In the genomic region with DNA sequence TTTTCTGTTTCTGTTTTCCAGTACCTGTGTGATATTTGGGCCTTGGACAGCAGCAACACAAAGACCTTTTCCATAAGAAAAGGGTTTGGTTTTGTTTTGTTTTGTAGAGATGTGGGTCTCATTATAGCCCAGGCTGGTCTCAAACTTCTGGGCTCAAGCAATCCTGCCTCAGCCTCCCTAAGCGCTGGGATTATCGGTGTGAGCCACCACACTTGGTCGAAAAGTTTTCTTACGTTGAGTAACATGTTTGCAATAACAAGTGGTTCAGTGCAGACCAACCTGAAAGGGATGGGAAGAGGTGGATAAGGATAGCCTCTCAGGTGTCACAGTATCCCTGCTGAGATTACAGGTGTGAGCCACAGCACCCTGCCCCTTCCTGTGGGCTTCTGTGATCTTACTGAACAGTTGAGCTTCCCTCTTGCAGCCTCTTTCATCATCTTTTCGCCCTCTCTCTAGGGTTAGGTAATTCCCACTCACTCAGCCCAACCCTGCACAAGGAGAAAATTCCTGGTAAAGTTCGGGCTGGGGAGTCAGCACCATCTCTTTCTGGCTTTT, we compare ENCODE assay signal across 1 cellular context.
TF ChIP-seq lines count a peak whose summit lies in the region.

No MANE protein-coding gene starts in this region.

TF ChIP-seq in K562, 482 proteins besides CTCF, POLR2A, EP300 and RAD21 (continued from another document and continues in another):
- TF ChIP-seq, protein P1, sequence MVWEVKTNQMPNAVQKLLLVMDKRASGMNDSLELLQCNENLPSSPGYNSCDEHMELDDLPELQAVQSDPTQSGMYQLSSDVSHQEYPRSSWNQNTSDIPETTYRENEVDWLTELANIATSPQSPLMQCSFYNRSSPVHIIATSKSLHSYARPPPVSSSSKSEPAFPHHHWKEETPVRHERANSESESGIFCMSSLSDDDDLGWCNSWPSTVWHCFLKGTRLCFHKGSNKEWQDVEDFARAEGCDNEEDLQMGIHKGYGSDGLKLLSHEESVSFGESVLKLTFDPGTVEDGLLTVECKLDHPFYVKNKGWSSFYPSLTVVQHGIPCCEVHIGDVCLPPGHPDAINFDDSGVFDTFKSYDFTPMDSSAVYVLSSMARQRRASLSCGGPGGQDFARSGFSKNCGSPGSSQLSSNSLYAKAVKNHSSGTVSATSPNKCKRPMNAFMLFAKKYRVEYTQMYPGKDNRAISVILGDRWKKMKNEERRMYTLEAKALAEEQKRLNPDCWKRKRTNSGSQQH (CRISPR knock-in tag; IDR thresholded peaks at IDR 0.05) = peak; percentile 91
- TF ChIP-seq ZNF551 (CRISPR knock-in tag; IDR thresholded peaks at IDR 0.05) (no peak), FIP1L1 (IDR thresholded peaks at IDR 0.05; ENCODE audit: low read depth, low read length, poor library complexity, severe bottlenecking) (no peak), POLR3G (IDR thresholded peaks at IDR 0.05; ENCODE audit: extremely low read depth, insufficient read length, insufficient replicate concordance) (no peak), POLR2B (IDR thresholded peaks at IDR 0.05; ENCODE audit: low read depth, partially characterized antibody) (peak; percentile 39), ZNF133 (CRISPR knock-in tag; IDR thresholded peaks at IDR 0.05) (no peak), ZNF143 (CRISPR knock-in tag; IDR thresholded peaks at IDR 0.05) (no peak), ARID2 (IDR thresholded peaks at IDR 0.05) (no peak), ZNF766 (CRISPR knock-in tag; conservative IDR thresholded peaks at IDR 0.05) (0 out of 2 replicates have a peak, but pooled peaks have one; percentile 36), HSF4 (CRISPR knock-in tag; IDR thresholded peaks at IDR 0.05; ENCODE audit: borderline replicate concordance) (peak; percentile 88; the same call in 1 of the 2 replicates), CBFA2T2 (conservative IDR thresholded peaks at IDR 0.05) (no peak), CXXC5 (CRISPR knock-in tag; IDR thresholded peaks at IDR 0.05) (peak; percentile 78), BMI1 (IDR thresholded peaks at IDR 0.05; ENCODE audit: low read length) (no peak), C11orf30 (IDR thresholded peaks at IDR 0.05; ENCODE audit: low read depth) (no peak), KLF16 (IDR thresholded peaks at IDR 0.05) (no peak), FOXK2 (conservative IDR thresholded peaks at IDR 0.05 in 1 of 2, IDR thresholded peaks at IDR 0.05 in 1 of 2; ENCODE audit: low read depth in 2 of 2) (no peak), PCBP1 (IDR thresholded peaks at IDR 0.05; ENCODE audit: low read depth, low read length, poor library complexity, severe bottlenecking) (no peak), SMARCE1 (IDR thresholded peaks at IDR 0.05) (peak; percentile 54; the same call in 1 of the 2 replicates), ZNF282 (CRISPR knock-in tag; IDR thresholded peaks at IDR 0.05) (no peak), SMC3 (conservative IDR thresholded peaks at IDR 0.05; ENCODE audit: insufficient read depth, low read depth, low read length) (no peak), YY1 (IDR thresholded peaks at IDR 0.05; ENCODE audit: borderline replicate concordance in 1 of 3, control insufficient read depth in 1 of 3, extremely low read depth in 1 of 3, insufficient read depth in 3 of 3, insufficient read length in 1 of 3, insufficient replicate concordance in 2 of 3, low read depth in 1 of 3, low read length in 2 of 3) (no peak), ZNF778 (CRISPR knock-in tag; IDR thresholded peaks at IDR 0.05) (no peak), CCAR2 (IDR thresholded peaks at IDR 0.05; ENCODE audit: low read depth, low read length) (no peak), ZFPM2 (CRISPR knock-in tag; IDR thresholded peaks at IDR 0.05) (0 out of 2 replicates have a peak, but pooled peaks have one; percentile 45), ZNF445 (CRISPR knock-in tag; IDR thresholded peaks at IDR 0.05; ENCODE audit: low read depth) (no peak), ZNF224 (CRISPR knock-in tag; IDR thresholded peaks at IDR 0.05) (no peak), HDAC2 (IDR thresholded peaks at IDR 0.05) (peak; percentile 93), KDM5B (IDR thresholded peaks at IDR 0.05; ENCODE audit: insufficient replicate concordance, low read depth, low read length) (no peak), FOXJ2 (tag; IDR thresholded peaks at IDR 0.05) (no peak), JUNB (CRISPR knock-in tag; conservative IDR thresholded peaks at IDR 0.05) (0 out of 2 replicates have a peak, but pooled peaks have one; percentile 2), SETDB1 (IDR thresholded peaks at IDR 0.05; ENCODE audit: low read length) (no peak), RFX1 (IDR thresholded peaks at IDR 0.05) (no peak), THRAP3 (IDR thresholded peaks at IDR 0.05; ENCODE audit: borderline replicate concordance) (peak; percentile 94; the same call in 1 of the 2 replicates), MEF2A (IDR thresholded peaks at IDR 0.05; ENCODE audit: control insufficient read depth, low read depth, low read length) (no peak), PHF21A (IDR thresholded peaks at IDR 0.05; ENCODE audit: borderline replicate concordance, low read depth) (no peak), ZNF146 (CRISPR knock-in tag; IDR thresholded peaks at IDR 0.05; ENCODE audit: unreplicated experiment) (no peak), ZNF57 (CRISPR knock-in tag; IDR thresholded peaks at IDR 0.05) (no peak), ESRRB (CRISPR knock-in tag; IDR thresholded peaks at IDR 0.05; ENCODE audit: borderline replicate concordance) (no peak), BHLHE40 (IDR thresholded peaks at IDR 0.05; ENCODE audit: low read length) (no peak), SUPT5H (IDR thresholded peaks at IDR 0.05) (no peak)
- TF ChIP-seq, protein P2, sequence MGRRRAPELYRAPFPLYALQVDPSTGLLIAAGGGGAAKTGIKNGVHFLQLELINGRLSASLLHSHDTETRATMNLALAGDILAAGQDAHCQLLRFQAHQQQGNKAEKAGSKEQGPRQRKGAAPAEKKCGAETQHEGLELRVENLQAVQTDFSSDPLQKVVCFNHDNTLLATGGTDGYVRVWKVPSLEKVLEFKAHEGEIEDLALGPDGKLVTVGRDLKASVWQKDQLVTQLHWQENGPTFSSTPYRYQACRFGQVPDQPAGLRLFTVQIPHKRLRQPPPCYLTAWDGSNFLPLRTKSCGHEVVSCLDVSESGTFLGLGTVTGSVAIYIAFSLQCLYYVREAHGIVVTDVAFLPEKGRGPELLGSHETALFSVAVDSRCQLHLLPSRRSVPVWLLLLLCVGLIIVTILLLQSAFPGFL (CRISPR knock-in tag; IDR thresholded peaks at IDR 0.05) = no peak
- TF ChIP-seq, protein P3, sequence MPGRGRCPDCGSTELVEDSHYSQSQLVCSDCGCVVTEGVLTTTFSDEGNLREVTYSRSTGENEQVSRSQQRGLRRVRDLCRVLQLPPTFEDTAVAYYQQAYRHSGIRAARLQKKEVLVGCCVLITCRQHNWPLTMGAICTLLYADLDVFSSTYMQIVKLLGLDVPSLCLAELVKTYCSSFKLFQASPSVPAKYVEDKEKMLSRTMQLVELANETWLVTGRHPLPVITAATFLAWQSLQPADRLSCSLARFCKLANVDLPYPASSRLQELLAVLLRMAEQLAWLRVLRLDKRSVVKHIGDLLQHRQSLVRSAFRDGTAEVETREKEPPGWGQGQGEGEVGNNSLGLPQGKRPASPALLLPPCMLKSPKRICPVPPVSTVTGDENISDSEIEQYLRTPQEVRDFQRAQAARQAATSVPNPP (IDR thresholded peaks at IDR 0.05; ENCODE audit: borderline replicate concordance, insufficient read depth, insufficient read length) = no peak
- TF ChIP-seq, protein P4, sequence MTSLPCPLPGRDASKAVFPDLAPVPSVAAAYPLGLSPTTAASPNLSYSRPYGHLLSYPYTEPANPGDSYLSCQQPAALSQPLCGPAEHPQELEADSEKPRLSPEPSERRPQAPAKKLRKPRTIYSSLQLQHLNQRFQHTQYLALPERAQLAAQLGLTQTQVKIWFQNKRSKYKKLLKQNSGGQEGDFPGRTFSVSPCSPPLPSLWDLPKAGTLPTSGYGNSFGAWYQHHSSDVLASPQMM (CRISPR knock-in tag; IDR thresholded peaks at IDR 0.05) = no peak
- TF ChIP-seq, protein P5, sequence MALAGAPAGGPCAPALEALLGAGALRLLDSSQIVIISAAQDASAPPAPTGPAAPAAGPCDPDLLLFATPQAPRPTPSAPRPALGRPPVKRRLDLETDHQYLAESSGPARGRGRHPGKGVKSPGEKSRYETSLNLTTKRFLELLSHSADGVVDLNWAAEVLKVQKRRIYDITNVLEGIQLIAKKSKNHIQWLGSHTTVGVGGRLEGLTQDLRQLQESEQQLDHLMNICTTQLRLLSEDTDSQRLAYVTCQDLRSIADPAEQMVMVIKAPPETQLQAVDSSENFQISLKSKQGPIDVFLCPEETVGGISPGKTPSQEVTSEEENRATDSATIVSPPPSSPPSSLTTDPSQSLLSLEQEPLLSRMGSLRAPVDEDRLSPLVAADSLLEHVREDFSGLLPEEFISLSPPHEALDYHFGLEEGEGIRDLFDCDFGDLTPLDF (CRISPR knock-in tag; IDR thresholded peaks at IDR 0.05) = no peak
- TF ChIP-seq, protein P6, sequence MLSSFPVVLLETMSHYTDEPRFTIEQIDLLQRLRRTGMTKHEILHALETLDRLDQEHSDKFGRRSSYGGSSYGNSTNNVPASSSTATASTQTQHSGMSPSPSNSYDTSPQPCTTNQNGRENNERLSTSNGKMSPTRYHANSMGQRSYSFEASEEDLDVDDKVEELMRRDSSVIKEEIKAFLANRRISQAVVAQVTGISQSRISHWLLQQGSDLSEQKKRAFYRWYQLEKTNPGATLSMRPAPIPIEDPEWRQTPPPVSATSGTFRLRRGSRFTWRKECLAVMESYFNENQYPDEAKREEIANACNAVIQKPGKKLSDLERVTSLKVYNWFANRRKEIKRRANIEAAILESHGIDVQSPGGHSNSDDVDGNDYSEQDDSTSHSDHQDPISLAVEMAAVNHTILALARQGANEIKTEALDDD (IDR thresholded peaks at IDR 0.05) = no peak
- TF ChIP-seq, protein P7, sequence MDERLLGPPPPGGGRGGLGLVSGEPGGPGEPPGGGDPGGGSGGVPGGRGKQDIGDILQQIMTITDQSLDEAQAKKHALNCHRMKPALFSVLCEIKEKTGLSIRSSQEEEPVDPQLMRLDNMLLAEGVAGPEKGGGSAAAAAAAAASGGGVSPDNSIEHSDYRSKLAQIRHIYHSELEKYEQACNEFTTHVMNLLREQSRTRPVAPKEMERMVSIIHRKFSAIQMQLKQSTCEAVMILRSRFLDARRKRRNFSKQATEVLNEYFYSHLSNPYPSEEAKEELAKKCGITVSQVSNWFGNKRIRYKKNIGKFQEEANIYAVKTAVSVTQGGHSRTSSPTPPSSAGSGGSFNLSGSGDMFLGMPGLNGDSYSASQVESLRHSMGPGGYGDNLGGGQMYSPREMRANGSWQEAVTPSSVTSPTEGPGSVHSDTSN (CRISPR knock-in tag; IDR thresholded peaks at IDR 0.05; ENCODE audit: low read depth) = no peak
- TF ChIP-seq, protein P7 (tag; conservative IDR thresholded peaks at IDR 0.05; ENCODE audit: low read depth) = no peak
- TF ChIP-seq, protein P8, sequence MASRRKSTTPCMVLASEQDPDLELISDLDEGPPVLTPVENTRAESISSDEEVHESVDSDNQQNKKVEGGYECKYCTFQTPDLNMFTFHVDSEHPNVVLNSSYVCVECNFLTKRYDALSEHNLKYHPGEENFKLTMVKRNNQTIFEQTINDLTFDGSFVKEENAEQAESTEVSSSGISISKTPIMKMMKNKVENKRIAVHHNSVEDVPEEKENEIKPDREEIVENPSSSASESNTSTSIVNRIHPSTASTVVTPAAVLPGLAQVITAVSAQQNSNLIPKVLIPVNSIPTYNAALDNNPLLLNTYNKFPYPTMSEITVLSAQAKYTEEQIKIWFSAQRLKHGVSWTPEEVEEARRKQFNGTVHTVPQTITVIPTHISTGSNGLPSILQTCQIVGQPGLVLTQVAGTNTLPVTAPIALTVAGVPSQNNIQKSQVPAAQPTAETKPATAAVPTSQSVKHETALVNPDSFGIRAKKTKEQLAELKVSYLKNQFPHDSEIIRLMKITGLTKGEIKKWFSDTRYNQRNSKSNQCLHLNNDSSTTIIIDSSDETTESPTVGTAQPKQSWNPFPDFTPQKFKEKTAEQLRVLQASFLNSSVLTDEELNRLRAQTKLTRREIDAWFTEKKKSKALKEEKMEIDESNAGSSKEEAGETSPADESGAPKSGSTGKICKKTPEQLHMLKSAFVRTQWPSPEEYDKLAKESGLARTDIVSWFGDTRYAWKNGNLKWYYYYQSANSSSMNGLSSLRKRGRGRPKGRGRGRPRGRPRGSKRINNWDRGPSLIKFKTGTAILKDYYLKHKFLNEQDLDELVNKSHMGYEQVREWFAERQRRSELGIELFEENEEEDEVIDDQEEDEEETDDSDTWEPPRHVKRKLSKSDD (conservative IDR thresholded peaks at IDR 0.05; ENCODE audit: low read length) = no peak
- TF ChIP-seq, protein P9, sequence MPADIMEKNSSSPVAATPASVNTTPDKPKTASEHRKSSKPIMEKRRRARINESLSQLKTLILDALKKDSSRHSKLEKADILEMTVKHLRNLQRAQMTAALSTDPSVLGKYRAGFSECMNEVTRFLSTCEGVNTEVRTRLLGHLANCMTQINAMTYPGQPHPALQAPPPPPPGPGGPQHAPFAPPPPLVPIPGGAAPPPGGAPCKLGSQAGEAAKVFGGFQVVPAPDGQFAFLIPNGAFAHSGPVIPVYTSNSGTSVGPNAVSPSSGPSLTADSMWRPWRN (IDR thresholded peaks at IDR 0.05; ENCODE audit: low read depth) = no peak
- TF ChIP-seq, protein P10, sequence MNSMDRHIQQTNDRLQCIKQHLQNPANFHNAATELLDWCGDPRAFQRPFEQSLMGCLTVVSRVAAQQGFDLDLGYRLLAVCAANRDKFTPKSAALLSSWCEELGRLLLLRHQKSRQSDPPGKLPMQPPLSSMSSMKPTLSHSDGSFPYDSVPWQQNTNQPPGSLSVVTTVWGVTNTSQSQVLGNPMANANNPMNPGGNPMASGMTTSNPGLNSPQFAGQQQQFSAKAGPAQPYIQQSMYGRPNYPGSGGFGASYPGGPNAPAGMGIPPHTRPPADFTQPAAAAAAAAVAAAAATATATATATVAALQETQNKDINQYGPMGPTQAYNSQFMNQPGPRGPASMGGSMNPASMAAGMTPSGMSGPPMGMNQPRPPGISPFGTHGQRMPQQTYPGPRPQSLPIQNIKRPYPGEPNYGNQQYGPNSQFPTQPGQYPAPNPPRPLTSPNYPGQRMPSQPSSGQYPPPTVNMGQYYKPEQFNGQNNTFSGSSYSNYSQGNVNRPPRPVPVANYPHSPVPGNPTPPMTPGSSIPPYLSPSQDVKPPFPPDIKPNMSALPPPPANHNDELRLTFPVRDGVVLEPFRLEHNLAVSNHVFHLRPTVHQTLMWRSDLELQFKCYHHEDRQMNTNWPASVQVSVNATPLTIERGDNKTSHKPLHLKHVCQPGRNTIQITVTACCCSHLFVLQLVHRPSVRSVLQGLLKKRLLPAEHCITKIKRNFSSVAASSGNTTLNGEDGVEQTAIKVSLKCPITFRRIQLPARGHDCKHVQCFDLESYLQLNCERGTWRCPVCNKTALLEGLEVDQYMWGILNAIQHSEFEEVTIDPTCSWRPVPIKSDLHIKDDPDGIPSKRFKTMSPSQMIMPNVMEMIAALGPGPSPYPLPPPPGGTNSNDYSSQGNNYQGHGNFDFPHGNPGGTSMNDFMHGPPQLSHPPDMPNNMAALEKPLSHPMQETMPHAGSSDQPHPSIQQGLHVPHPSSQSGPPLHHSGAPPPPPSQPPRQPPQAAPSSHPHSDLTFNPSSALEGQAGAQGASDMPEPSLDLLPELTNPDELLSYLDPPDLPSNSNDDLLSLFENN (IDR thresholded peaks at IDR 0.05; ENCODE audit: low read depth in 2 of 2, low read length in 2 of 2) = no peak
